In the genomic region with DNA sequence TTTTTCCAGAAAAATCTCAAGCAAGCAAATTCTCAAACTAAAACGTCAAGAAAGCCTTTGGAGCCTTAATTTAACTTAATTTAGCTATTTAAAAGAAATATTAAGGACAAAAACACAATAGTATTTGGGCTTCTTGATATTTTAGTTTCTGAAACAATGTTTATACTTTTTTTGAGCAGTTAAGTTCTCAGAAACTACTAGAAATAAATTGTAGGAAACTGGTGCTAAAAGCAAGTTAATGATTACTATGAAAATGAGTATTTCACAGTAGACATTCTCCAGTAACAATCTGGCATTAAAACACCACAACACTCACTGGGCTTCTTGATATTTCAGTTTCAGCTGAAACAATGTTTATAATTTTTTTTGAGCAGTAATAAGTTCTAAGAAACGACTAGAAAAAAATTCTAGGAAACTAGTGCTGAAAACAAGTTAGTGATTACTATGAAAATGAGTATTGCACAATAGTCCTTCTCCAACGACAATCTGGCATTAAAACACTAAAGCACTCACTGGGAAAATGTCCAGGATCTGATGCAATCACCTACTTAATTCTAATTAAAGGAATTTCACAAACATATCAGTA, we compare ENCODE assay signal across 8 cellular contexts. TPM values are rescaled to one million over a fixed set of nuclear protein-coding genes. Genes with fewer than 3 reads are reported as not detected.
DNase-seq lines count a peak whose midpoint lies in the region; ATAC-seq and TF ChIP-seq lines count a peak whose summit lies in the region.

No MANE protein-coding gene starts in this region.

- intact Hi-C loops in PC-3 (cut with micrococcal nuclease) (no loop called here), sciatic nerve (cut with DNase I) (no loop called here)

- no peaks in the 10 kb centered on the region for H3K9me2 ChIP-seq in PC-3 (replicated peaks; ENCODE audit: low read length)

- H3K79me2 ChIP-seq in PC-3 (ENCODE audit: low read length) = no peaks in the 10 kb centered on the region

- H3K9me3 ChIP-seq in PC-3 (ENCODE audit: low read length) = no peaks in the 10 kb centered on the region

- no peak overlapping the region for H3K4me3 ChIP-seq in PC-3 (ENCODE audit: low read length)

- peaks cover 8% of the 10 kb centered on the region for H3K4me1 ChIP-seq in PC-3 (ENCODE audit: insufficient read depth, low read length)

- peak; percentile 24 for TF ChIP-seq POLR2A in erythroblast (IDR thresholded peaks at IDR 0.05; ENCODE audit: low read length)

- DNase-seq in GM03348 (ENCODE audit: low spot score) (peak; percentile 62), PC-3 (peak; percentile 44), erythroblast (lab: John Stamatoyannopoulos, UW) (peak; percentile 69 to 87), sciatic nerve (ENCODE audit: low spot score) (no peak), cortex of kidney (lab: John Stamatoyannopoulos, UW) (no peak), C1 segment of cervical spinal cord (lab: John Stamatoyannopoulos, UW) (no peak)
- DNase-seq in activated naive CD4-positive, alpha-beta T cell treated with Interleukin-2 at 50 U/mL for 16 hours = no peak

- ATAC-seq in PC-3 (no peak), sciatic nerve (peak; percentile 87), GM18519 (IDR thresholded peaks at IDR 0.05; ENCODE audit: low FRiP score, unreplicated experiment) (no peak)

- CTCF ChIA-PET in PC-3 (lab: Charles Lee) = no interaction called here

- H3F3A ChIP-seq in PC-3 (ENCODE audit: low read length, unreplicated experiment) = no peaks in the 10 kb centered on the region

- no peak for TF ChIP-seq CTCF in PC-3 (conservative IDR thresholded peaks at IDR 0.05; ENCODE audit: low read depth, low read length)

- 0 out of 2 replicates have a peak overlapping the region, but pooled peaks have one; percentile 11 for H3K4me2 ChIP-seq in PC-3 (ENCODE audit: low read length)

- BruUV-seq in PC-3 (replicated peaks; lab: Mats Ljungman, UMichigan) = no TSS peak

- POLR2A ChIA-PET in PC-3 (lab: Charles Lee; ENCODE audit: unreplicated experiment) = interaction anchor here (0.6 kb wide), 1 partner anchor 9 kb away, joined by 4 read pairs; no protein-coding TSS in a partner anchor

- H3K27ac ChIP-seq in PC-3 (ENCODE audit: low read length) = no peak overlapping the region

- H4K20me1 ChIP-seq in PC-3 (ENCODE audit: low read length) = no peaks in the 10 kb centered on the region

- no peak overlapping the region for H3K9ac ChIP-seq in PC-3 (ENCODE audit: low read length)

- H3K36me3 ChIP-seq in PC-3 (ENCODE audit: low read depth, low read length) = no peaks in the 10 kb centered on the region

- no peak overlapping the region for H2AFZ ChIP-seq in PC-3 (ENCODE audit: low read length)

- no peaks in the 10 kb centered on the region for H3K27me3 ChIP-seq in PC-3 (ENCODE audit: low read length)

RNA-seq across cellular contexts. Expression of a gene that starts 45.1 kb away (rescaled TPM):
- 9.4 and 10.1 TPM in 2 replicates for total RNA-seq in PC-3 (2014; rRNA removed)
- 55.1 TPM for total RNA-seq in sciatic nerve

RNA-seq across cellular contexts. Expression of a gene that starts 45.4 kb away (rescaled TPM):
- total RNA-seq in PC-3 (2014; rRNA removed) (27.8 and 28.9 TPM in 2 replicates), sciatic nerve (44.6 TPM)

RNA-seq across cellular contexts. Expression of a gene that starts 49.0 kb away (rescaled TPM):
- total RNA-seq in PC-3 (2014; rRNA removed) = 0.26 and 5.9 TPM in 2 replicates
- 5.4 TPM for total RNA-seq in sciatic nerve

Comparison
In these comparisons a context has a peak if more than half of its experiments do, and no peak if none do; other contexts are left out.
1. DNase-seq: peak in GM03348 (single experiment), PC-3 (single experiment) and erythroblast (2 of 2); none in sciatic nerve (single experiment), activated naive CD4-positive, alpha-beta T cell treated with Interleukin-2 at 50 U/mL for 16 hours (single experiment), cortex of kidney (single experiment) and C1 segment of cervical spinal cord (0 of 14).